ENCODE assay signal across 8 cellular contexts in genomic region chr4:180134116-180134866, GRCh38.
DNase-seq lines count a peak whose midpoint lies in the region; TF ChIP-seq lines count a peak whose summit lies in the region.

No MANE protein-coding gene starts in this region.

- H3K9me3 ChIP-seq in subcutaneous abdominal adipose tissue (ENCODE audit: control insufficient read depth in 5 of 5, low read length in 5 of 5), result no peaks in the 10 kb centered on the region

- no peaks in the 10 kb centered on the region for H3K27me3 Mint-ChIP-seq in activated CD4-positive, alpha-beta T cell treated with anti-CD3 and anti-CD28 coated beads, Interleukin-2, amount 10 ng/mL, durations not matched to agents 24 days and 14 days

- H3K27ac Mint-ChIP-seq in activated CD4-positive, alpha-beta T cell treated with anti-CD3 and anti-CD28 coated beads, Interleukin-2, amount 10 ng/mL, durations not matched to agents 24 days and 14 days, result no peak overlapping the region

- peaks cover 0 to 6% (median 6%) of the 10 kb centered on the region in 5 donors for H3K4me1 ChIP-seq in subcutaneous abdominal adipose tissue (ENCODE audit: control insufficient read depth in 5 of 5, insufficient read depth in 5 of 5, low read length in 5 of 5)

- no peak for TF ChIP-seq CTCF in epithelial cell of proximal tubule (conservative IDR thresholded peaks at IDR 0.05; ENCODE audit: low read depth, low read length)

- H3K9me3 Mint-ChIP-seq in activated CD4-positive, alpha-beta T cell treated with anti-CD3 and anti-CD28 coated beads, Interleukin-2, amount 10 ng/mL, durations not matched to agents 24 days and 14 days, result no peaks in the 10 kb centered on the region

- no peaks in the 10 kb centered on the region for H3K27me3 ChIP-seq in subcutaneous abdominal adipose tissue (ENCODE audit: control insufficient read depth in 5 of 5, insufficient read depth in 4 of 5, low read length in 5 of 5)

- H3K4me3 ChIP-seq in epithelial cell of proximal tubule (ENCODE audit: low read depth, low read length) (peak overlapping the region; percentile 48), subcutaneous abdominal adipose tissue (ENCODE audit: low read depth in 1 of 5, low read length in 5 of 5) (peak overlapping the region in 4 of 5 donors; percentile 11 to 61 (median 37))

- H3K36me3 Mint-ChIP-seq in activated CD4-positive, alpha-beta T cell treated with anti-CD3 and anti-CD28 coated beads, Interleukin-2, amount 10 ng/mL, durations not matched to agents 24 days and 14 days (ENCODE audit: low read depth), result no peaks in the 10 kb centered on the region

- intact Hi-C loops in activated CD4-positive, alpha-beta T cell treated with anti-CD3 and anti-CD28 coated beads, Interleukin-2, amount 10 ng/mL, durations not matched to agents 24 days and 14 days (cut with micrococcal nuclease), result no loop called here

- H3K4me1 Mint-ChIP-seq in activated CD4-positive, alpha-beta T cell treated with anti-CD3 and anti-CD28 coated beads, Interleukin-2, amount 10 ng/mL, durations not matched to agents 24 days and 14 days, result no peaks in the 10 kb centered on the region

- peak; percentile 1 for DNase-seq in activated CD4-positive, alpha-beta T cell treated with anti-CD3 and anti-CD28 coated beads for 48 hours
- no peak for DNase-seq in activated CD4-positive, alpha-beta T cell treated with anti-CD3 and anti-CD28 coated beads, Interleukin-2, amount 10 ng/mL, durations not matched to agents 24 days and 14 days
- DNase-seq in NCI-H128 (lab: John Stamatoyannopoulos, UW; ENCODE audit: unreplicated experiment) (peak; percentile 0), epithelial cell of proximal tubule (ENCODE audit: low read depth) (peak; percentile 22), NCI-H748 (lab: John Stamatoyannopoulos, UW; ENCODE audit: unreplicated experiment) (no peak), NCI-H2171 (lab: John Stamatoyannopoulos, UW) (no peak), GF-D8 (lab: John Stamatoyannopoulos, UW) (no peak)

- H3K36me3 ChIP-seq in subcutaneous abdominal adipose tissue (ENCODE audit: control insufficient read depth in 5 of 5, insufficient read depth in 5 of 5, low read length in 5 of 5), result no peaks in the 10 kb centered on the region

- no peak overlapping the region for H3K9ac ChIP-seq in subcutaneous abdominal adipose tissue (ENCODE audit: low read length in 5 of 5)

- no peak overlapping the region for H3K4me3 Mint-ChIP-seq in activated CD4-positive, alpha-beta T cell treated with anti-CD3 and anti-CD28 coated beads, Interleukin-2, amount 10 ng/mL, durations not matched to agents 24 days and 14 days

- H3K27ac ChIP-seq in subcutaneous abdominal adipose tissue (ENCODE audit: low read depth, low read length), result no peak overlapping the region

Comparison
In these comparisons a context has a peak if more than half of its experiments do, and no peak if none do; other contexts are left out.
1. DNase-seq: peak in activated CD4-positive, alpha-beta T cell treated with anti-CD3 and anti-CD28 coated beads for 48 hours (single experiment), NCI-H128 (single experiment) and epithelial cell of proximal tubule (single experiment); none in activated CD4-positive, alpha-beta T cell treated with anti-CD3 and anti-CD28 coated beads, Interleukin-2, amount 10 ng/mL, durations not matched to agents 24 days and 14 days (single experiment), NCI-H748 (single experiment), NCI-H2171 (single experiment) and GF-D8 (single experiment).